In genomic region chr4:59091376-59092142, GRCh38 we compare ENCODE assay signal across 1 cellular context.
TF ChIP-seq lines count a peak whose summit lies in the region.

No MANE protein-coding gene starts in this region.

TF ChIP-seq in HepG2, 621 proteins besides CTCF, POLR2A, EP300 and RAD21 (continued from another document):
- TF ChIP-seq CERS6 (CRISPR knock-in tag; IDR thresholded peaks at IDR 0.05): no peak
